ENCODE assay signal across 26 cellular contexts in the genomic region with DNA sequence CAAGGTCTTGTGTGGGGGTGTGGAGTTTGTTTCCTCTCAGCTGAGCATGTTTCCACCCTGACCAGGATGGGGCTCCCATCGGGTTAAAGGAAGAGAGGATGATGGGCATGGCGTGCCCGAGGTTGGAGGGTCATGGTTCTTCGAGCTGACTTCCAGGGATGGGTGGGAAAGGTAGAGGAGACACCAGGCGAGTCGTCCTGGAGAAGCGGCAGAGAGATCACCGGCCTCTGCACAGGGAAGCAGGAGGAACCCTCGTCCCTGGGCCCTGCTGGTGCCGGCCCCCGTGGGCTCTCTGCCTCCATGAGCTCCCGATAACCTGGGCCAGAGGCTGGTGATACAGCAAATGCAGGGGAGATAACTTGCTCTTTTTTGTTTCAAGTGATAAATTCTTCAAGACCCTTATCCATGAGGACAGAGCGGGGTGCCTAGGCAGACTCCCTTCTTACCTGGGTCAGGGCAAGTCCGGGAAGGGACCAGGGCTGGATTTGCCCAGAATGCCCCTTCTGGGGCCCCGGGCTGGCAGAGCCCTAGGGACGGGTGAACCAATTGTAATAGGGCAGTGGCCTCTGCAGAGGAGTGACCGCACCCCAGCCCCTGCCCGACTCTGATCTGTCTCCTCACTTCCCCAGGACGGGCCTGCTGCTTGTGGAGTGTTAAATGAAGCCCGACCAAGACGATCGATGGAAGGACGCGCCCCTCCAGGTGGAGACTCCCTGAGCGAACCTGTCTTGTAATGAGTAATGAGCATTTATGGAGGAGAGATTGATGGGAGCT.
"Had no signal": no experiment of that assay in that cellular context is flagged by ENCODE, and none has a peak within 500 bp of the region (broad histone marks: within the 10 kb centered on the region; RNA-seq: fewer than 3 reads in every experiment).

No MANE protein-coding gene starts in this region.

- H3K4me3 ChIP-seq: adrenal gland, colonic mucosa, heart right ventricle, left lung, ovary, psoas muscle, right atrium auricular region had no signal

- H3K27me3 Mint-ChIP-seq: activated CD4-positive, alpha-beta T cell treated with anti-CD3 and anti-CD28 coated beads, Interleukin-2, amount 10 ng/mL, durations not matched to agents 7 days and 5 days; activated CD8-positive, alpha-beta memory T cell treated with anti-CD3 and anti-CD28 coated beads, Interleukin-2, amount 10 ng/mL, durations not matched to agents 7 days and 5 days had no signal

- DNase-seq: activated CD4-positive, alpha-beta T cell treated with anti-CD3 and anti-CD28 coated beads, Interleukin-2, amount 10 ng/mL, durations not matched to agents 7 days and 5 days; activated CD4-positive, CD25-positive, alpha-beta regulatory T cell treated with anti-CD3 and anti-CD28 coated beads, Interleukin-2, amount 50 U/mL, for 72 hours; activated CD8-positive, alpha-beta memory T cell treated with anti-CD3 and anti-CD28 coated beads, Interleukin-2, amount 10 ng/mL, durations not matched to agents 7 days and 5 days; activated CD8-positive, alpha-beta T cell treated with anti-CD3 and anti-CD28 coated beads for 36 hours; activated gamma-delta T cell treated with Interleukin-2 at 50 U/mL for 16 hours; activated T-cell treated with anti-CD3 and anti-CD28 coated beads for 4 hours; adrenal gland; colonic mucosa; foreskin fibroblast; heart right ventricle; naive thymus-derived CD8-positive, alpha-beta T cell; ovary; psoas muscle; stimulated activated CD4-positive, alpha-beta T cell treated with anti-CD3 and anti-CD28 coated beads, Interleukin-4, amount 100 ng/mL, for 24 hours; stimulated activated naive CD4-positive, alpha-beta T cell treated with Interleukin-2 at 50 U/mL for 16 hours; SW 1271; T-helper 17 cell had no signal

- FAIRE-seq: astrocyte, endometrium, urothelium cell line had no signal

- H3K36me3 ChIP-seq: adrenal gland, colonic mucosa, heart right ventricle, left lung, ovary, right atrium auricular region, WERI-Rb-1 had no signal

- H3K27me3 ChIP-seq: colonic mucosa, ovary, right atrium auricular region had no signal

- H3K4me1 Mint-ChIP-seq: activated CD4-positive, alpha-beta T cell treated with anti-CD3 and anti-CD28 coated beads, Interleukin-2, amount 10 ng/mL, durations not matched to agents 7 days and 5 days; activated CD8-positive, alpha-beta memory T cell treated with anti-CD3 and anti-CD28 coated beads, Interleukin-2, amount 10 ng/mL, durations not matched to agents 7 days and 5 days; central memory CD8-positive, alpha-beta T cell; mesothelial cell of epicardium; naive thymus-derived CD8-positive, alpha-beta T cell; T-helper 17 cell had no signal

- H3K4me1 ChIP-seq: adrenal gland, colonic mucosa, heart right ventricle, left lung, psoas muscle, right atrium auricular region had no signal

- H3K36me3 Mint-ChIP-seq: activated CD8-positive, alpha-beta memory T cell treated with anti-CD3 and anti-CD28 coated beads, Interleukin-2, amount 10 ng/mL, durations not matched to agents 7 days and 5 days; activated naive CD8-positive, alpha-beta T cell; mesothelial cell of epicardium; naive thymus-derived CD8-positive, alpha-beta T cell had no signal

- H3K9me3 ChIP-seq: adrenal gland, colonic mucosa, left lung, psoas muscle had no signal

- H3K4me3 Mint-ChIP-seq: activated CD4-positive, alpha-beta T cell treated with anti-CD3 and anti-CD28 coated beads, Interleukin-2, amount 10 ng/mL, durations not matched to agents 7 days and 5 days; activated CD8-positive, alpha-beta memory T cell treated with anti-CD3 and anti-CD28 coated beads, Interleukin-2, amount 10 ng/mL, durations not matched to agents 7 days and 5 days; activated CD8-positive, alpha-beta T cell treated with anti-CD3 and anti-CD28 coated beads for 36 hours; activated naive CD8-positive, alpha-beta T cell; central memory CD8-positive, alpha-beta T cell; mesothelial cell of epicardium; naive thymus-derived CD8-positive, alpha-beta T cell; T-helper 17 cell had no signal

- H3K27ac ChIP-seq: adrenal gland, colonic mucosa, heart right ventricle, left lung, ovary, psoas muscle, right atrium auricular region, WERI-Rb-1 had no signal

- H3K27ac Mint-ChIP-seq: activated CD4-positive, alpha-beta T cell treated with anti-CD3 and anti-CD28 coated beads, Interleukin-2, amount 10 ng/mL, durations not matched to agents 7 days and 5 days; activated CD8-positive, alpha-beta memory T cell treated with anti-CD3 and anti-CD28 coated beads, Interleukin-2, amount 10 ng/mL, durations not matched to agents 7 days and 5 days; activated CD8-positive, alpha-beta T cell treated with anti-CD3 and anti-CD28 coated beads for 36 hours; activated naive CD8-positive, alpha-beta T cell; mesothelial cell of epicardium; naive thymus-derived CD8-positive, alpha-beta T cell; T-helper 17 cell had no signal
